Comparison of ENCODE assay signal across 10 cellular contexts in the genomic region with DNA sequence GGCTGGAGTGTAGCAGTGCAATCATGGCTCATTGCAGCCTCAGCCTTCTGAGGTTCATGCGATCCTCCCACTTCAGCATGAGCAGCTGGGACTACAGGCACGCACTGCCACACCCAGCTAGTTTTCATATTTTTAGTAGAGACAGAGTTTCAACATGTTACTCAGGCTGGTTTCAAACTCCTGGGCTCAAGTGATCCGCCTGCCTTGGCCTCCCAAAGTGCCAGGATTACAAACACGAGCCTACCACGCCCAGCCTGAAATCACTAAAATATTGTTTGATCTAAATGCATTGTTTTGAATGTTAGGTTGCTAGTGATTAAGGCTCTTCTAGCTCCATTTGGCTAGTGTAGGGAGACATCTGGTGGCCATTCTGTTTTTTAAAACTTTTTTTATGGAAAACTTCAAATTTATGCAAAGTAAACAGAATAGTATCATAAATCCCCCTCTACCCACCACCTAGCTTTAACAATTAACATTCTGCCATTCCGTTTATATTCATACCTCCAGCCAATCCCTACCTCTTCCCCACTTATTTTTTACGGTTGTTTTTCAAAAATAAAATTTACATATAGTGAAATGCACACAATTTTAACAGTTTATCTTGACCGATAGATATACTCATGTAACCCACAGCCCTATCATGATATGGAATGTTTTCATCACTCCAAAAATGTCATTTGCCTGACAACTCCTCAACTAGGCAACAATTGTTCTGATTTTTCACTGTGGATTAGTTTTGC. TPM values are rescaled to one million over a fixed set of nuclear protein-coding genes. Genes with fewer than 3 reads are reported as not detected.
DNase-seq lines count a peak whose midpoint lies in the region; ATAC-seq and TF ChIP-seq lines count a peak whose summit lies in the region.
"Had no signal": no experiment of that assay in that cellular context is flagged by ENCODE, and none has a peak within 500 bp of the region (broad histone marks: within the 10 kb centered on the region; RNA-seq: fewer than 3 reads in every experiment).

No MANE protein-coding gene starts in this region.

- peak overlapping the region; percentile 43 for H3K4me2 ChIP-seq in OCI-LY3 (ENCODE audit: low read length)

- ATAC-seq in GM21526 (IDR thresholded peaks at IDR 0.05; ENCODE audit: low FRiP score, unreplicated experiment): no peak

- H3K4me3 ChIP-seq in OCI-LY3 (ENCODE audit: low read length): no peak overlapping the region
- H3K4me3 ChIP-seq: skin epidermis had no signal

- no peaks in the 10 kb centered on the region for H3K36me3 Mint-ChIP-seq in endothelial cell (ENCODE audit: low read depth, unreplicated experiment)

- peaks cover 22% of the 10 kb centered on the region for H3K27me3 ChIP-seq in OCI-LY3 (ENCODE audit: low read depth, low read length)

- H3K9ac ChIP-seq in OCI-LY3 (ENCODE audit: low read length): no peak overlapping the region

- no peak overlapping the region for H3K27ac ChIP-seq in OCI-LY3 (ENCODE audit: low read length)

- H3K27ac Mint-ChIP-seq in endothelial cell (ENCODE audit: unreplicated experiment): no peak overlapping the region
- H3K27ac Mint-ChIP-seq: T-helper 1 cell treated with Interleukin-12 subunit alpha and Interleukin-12 subunit beta and Interleukin-4 antibody, amounts not matched to agents 30 μg/mL and 1 μg/mL, for 36 hours had no signal

- no peaks in the 10 kb centered on the region for H3K36me3 ChIP-seq in OCI-LY3 (replicated peaks; ENCODE audit: low read depth, low read length)

- no peaks in the 10 kb centered on the region for H3K79me2 ChIP-seq in OCI-LY3 (ENCODE audit: low read length)

- H3K4me3 Mint-ChIP-seq in endothelial cell (ENCODE audit: unreplicated experiment): no peak overlapping the region
- H3K4me3 Mint-ChIP-seq: T-helper 1 cell treated with Interleukin-12 subunit alpha and Interleukin-12 subunit beta and Interleukin-4 antibody, amounts not matched to agents 30 μg/mL and 1 μg/mL, for 36 hours had no signal

- H3K4me1 Mint-ChIP-seq in endothelial cell (ENCODE audit: unreplicated experiment): no peaks in the 10 kb centered on the region

- no peaks in the 10 kb centered on the region for H4K20me1 ChIP-seq in OCI-LY3 (ENCODE audit: insufficient read depth, low read length)

- peak; percentile 32 for DNase-seq in DMS 273 treated with DMSO at 0.1 percent for 48 hours (lab: John Stamatoyannopoulos, UW)
- peak; percentile 53 for DNase-seq in HT-29 (ENCODE audit: low spot score)
- no peak for DNase-seq in endothelial cell (ENCODE audit: low spot score)
- DNase-seq in myocyte (ENCODE audit: low read depth): peak; percentile 83
- no peak for DNase-seq in SKM-1 treated with dmso at 0.1 percent for 144 hours (lab: John Stamatoyannopoulos, UW; ENCODE audit: unreplicated experiment)
- DNase-seq in central memory CD4-positive, alpha-beta T cell: no peak

- no peaks in the 10 kb centered on the region for H3K27me3 Mint-ChIP-seq in endothelial cell (ENCODE audit: unreplicated experiment)

- H3K4me1 ChIP-seq in OCI-LY3 (ENCODE audit: low read length): 0 out of 2 replicates have a peak, but pooled peaks cover 2% of the 10 kb centered on the region

- H3K9me3 Mint-ChIP-seq in endothelial cell (ENCODE audit: unreplicated experiment): no peaks in the 10 kb centered on the region
- H3K9me3 Mint-ChIP-seq: T-helper 1 cell treated with Interleukin-12 subunit alpha and Interleukin-12 subunit beta and Interleukin-4 antibody, amounts not matched to agents 30 μg/mL and 1 μg/mL, for 36 hours had no signal

- TF ChIP-seq CTCF in OCI-LY3 (IDR thresholded peaks at IDR 0.05; ENCODE audit: low read depth, low read length) (peak; percentile 72), endothelial cell (IDR thresholded peaks at IDR 0.05; ENCODE audit: unreplicated experiment) (peak; percentile 25)

- H3K9me3 ChIP-seq in OCI-LY3 (ENCODE audit: insufficient read depth, low read length): no peaks in the 10 kb centered on the region

- H2AFZ ChIP-seq in OCI-LY3 (ENCODE audit: low read depth, low read length): no peak overlapping the region

RNA-seq across cellular contexts. Expression of gene MYO1H, which starts 37.8 kb away (rescaled TPM):
- not detected in 2 replicates for total RNA-seq in HT-29 (2014; rRNA removed; shearing (Covaris generic))
- total RNA-seq in endothelial cell (ENCODE audit: unreplicated experiment) (4.4 TPM), myocyte (not detected in 2 replicates)
- 0.09 TPM for polyA plus RNA-seq in myocyte (2012)

Comparison
In these comparisons a context has a peak if more than half of its experiments do, and no peak if none do; other contexts are left out.
1. DNase-seq: peak in DMS 273 treated with DMSO at 0.1 percent for 48 hours (single experiment), HT-29 (single experiment) and myocyte (single experiment); none in endothelial cell (single experiment), SKM-1 treated with dmso at 0.1 percent for 144 hours (single experiment) and central memory CD4-positive, alpha-beta T cell (single experiment).